Comparison of ENCODE assay signal across 2 cellular contexts in the genomic region with DNA sequence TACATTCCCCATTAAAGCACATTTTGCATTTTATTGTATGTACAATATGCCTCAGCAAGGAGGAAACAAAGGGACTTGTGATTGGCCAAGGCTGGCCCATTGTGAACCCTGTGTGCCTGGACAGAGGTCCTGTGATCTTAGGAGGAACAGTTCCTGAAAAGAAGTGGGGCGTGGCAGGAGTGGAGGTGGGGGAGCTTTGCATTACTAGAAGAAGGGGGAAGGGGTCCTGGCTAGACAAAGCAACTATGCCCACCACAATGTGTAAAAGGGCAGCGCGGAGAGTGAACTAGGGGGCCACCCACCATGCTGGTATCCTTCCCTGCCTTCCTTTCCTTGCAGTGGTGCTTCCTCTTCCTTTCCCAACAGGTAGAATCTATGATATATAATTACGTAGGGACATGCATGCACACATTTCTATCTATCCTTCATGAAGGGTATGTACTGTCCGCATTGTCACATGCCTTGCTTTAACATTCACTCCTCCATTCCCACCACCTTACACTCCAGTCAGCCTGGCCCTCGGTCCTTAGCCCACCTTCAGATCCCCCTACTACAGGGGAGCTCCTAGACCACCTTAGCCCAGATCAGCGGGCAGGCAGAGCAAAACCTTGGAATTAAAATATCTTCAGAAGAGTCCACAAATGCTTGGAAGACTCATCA.
TF ChIP-seq lines count a peak whose summit lies in the region.

No MANE protein-coding gene starts in this region.

TF ChIP-seq in A549, 52 proteins besides CTCF, POLR2A, EP300 and RAD21:
- TF ChIP-seq HOXA7 (CRISPR knock-in tag; IDR thresholded peaks at IDR 0.05) (0 out of 2 replicates have a peak, but pooled peaks have one; percentile 14), ZFP36 (IDR thresholded peaks at IDR 0.05; ENCODE audit: borderline replicate concordance, partially characterized antibody) (no peak), FOSB (CRISPR knock-in tag; IDR thresholded peaks at IDR 0.05) (peak; percentile 25; the same call in 1 of the 2 replicates), TP53 (CRISPR knock-in tag; IDR thresholded peaks at IDR 0.05) (peak; percentile 57; the same call in 1 of the 2 replicates), HOXB13 (CRISPR knock-in tag; IDR thresholded peaks at IDR 0.05; ENCODE audit: low read depth) (no peak), POLR2AphosphoS2 (conservative IDR thresholded peaks at IDR 0.05; ENCODE audit: low read length) (peak; percentile 100)
- TF ChIP-seq, protein P1, sequence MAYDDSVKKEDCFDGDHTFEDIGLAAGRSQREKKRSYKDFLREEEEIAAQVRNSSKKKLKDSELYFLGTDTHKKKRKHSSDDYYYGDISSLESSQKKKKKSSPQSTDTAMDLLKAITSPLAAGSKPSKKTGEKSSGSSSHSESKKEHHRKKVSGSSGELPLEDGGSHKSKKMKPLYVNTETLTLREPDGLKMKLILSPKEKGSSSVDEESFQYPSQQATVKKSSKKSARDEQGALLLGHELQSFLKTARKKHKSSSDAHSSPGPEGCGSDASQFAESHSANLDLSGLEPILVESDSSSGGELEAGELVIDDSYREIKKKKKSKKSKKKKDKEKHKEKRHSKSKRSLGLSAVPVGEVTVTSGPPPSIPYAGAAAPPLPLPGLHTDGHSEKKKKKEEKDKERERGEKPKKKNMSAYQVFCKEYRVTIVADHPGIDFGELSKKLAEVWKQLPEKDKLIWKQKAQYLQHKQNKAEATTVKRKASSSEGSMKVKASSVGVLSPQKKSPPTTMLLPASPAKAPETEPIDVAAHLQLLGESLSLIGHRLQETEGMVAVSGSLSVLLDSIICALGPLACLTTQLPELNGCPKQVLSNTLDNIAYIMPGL (CRISPR knock-in tag; IDR thresholded peaks at IDR 0.05; ENCODE audit: borderline replicate concordance): peak; percentile 47; the same call in 1 of the 2 replicates
- TF ChIP-seq, protein P2, sequence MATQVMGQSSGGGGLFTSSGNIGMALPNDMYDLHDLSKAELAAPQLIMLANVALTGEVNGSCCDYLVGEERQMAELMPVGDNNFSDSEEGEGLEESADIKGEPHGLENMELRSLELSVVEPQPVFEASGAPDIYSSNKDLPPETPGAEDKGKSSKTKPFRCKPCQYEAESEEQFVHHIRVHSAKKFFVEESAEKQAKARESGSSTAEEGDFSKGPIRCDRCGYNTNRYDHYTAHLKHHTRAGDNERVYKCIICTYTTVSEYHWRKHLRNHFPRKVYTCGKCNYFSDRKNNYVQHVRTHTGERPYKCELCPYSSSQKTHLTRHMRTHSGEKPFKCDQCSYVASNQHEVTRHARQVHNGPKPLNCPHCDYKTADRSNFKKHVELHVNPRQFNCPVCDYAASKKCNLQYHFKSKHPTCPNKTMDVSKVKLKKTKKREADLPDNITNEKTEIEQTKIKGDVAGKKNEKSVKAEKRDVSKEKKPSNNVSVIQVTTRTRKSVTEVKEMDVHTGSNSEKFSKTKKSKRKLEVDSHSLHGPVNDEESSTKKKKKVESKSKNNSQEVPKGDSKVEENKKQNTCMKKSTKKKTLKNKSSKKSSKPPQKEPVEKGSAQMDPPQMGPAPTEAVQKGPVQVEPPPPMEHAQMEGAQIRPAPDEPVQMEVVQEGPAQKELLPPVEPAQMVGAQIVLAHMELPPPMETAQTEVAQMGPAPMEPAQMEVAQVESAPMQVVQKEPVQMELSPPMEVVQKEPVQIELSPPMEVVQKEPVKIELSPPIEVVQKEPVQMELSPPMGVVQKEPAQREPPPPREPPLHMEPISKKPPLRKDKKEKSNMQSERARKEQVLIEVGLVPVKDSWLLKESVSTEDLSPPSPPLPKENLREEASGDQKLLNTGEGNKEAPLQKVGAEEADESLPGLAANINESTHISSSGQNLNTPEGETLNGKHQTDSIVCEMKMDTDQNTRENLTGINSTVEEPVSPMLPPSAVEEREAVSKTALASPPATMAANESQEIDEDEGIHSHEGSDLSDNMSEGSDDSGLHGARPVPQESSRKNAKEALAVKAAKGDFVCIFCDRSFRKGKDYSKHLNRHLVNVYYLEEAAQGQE (IDR thresholded peaks at IDR 0.05): peak; percentile 16; the same call in 1 of the 2 replicates

TF ChIP-seq in H1, 55 proteins besides CTCF, POLR2A, EP300 and RAD21:
- no peak for TF ChIP-seq JUND (IDR thresholded peaks at IDR 0.05; ENCODE audit: low read length)
- TF ChIP-seq GABPA (IDR thresholded peaks at IDR 0.05; ENCODE audit: borderline replicate concordance, insufficient read depth, low read length): no peak
- no peak for TF ChIP-seq CTBP2 (IDR thresholded peaks at IDR 0.05; ENCODE audit: borderline replicate concordance, insufficient read depth, insufficient read length, low read length)
- TF ChIP-seq NANOG (IDR thresholded peaks at IDR 0.05; ENCODE audit: insufficient read depth, low read depth, low read length, poor library complexity, severe bottlenecking): no peak
- TF ChIP-seq CHD1 (IDR thresholded peaks at IDR 0.05; ENCODE audit: low read depth, low read length): no peak
